In genomic region chr3:115146418-115147328, GRCh38 we compare ENCODE assay signal across 8 cellular contexts. TPM values are rescaled to one million over a fixed set of nuclear protein-coding genes. Genes with fewer than 3 reads are reported as not detected.
DNase-seq lines count a peak whose midpoint lies in the region; ATAC-seq and TF ChIP-seq lines count a peak whose summit lies in the region.

Gene ZBTB20, minus strand, starts transcription at chr3:115147288.

- peaks cover 0 to 28% (median 6%) of the 10 kb centered on the region in 3 donors for H3K36me3 Mint-ChIP-seq in CD8-positive, alpha-beta memory T cell

- peak within 1 kb of the TSS; percentile 69 for H3K4me3 ChIP-seq in CD8-positive, alpha-beta memory T cell (ENCODE audit: low read length)
- H3K4me3 ChIP-seq in neutrophil (ENCODE audit: low read depth in 1 of 2, low read length in 1 of 2), result peak within 1 kb of the TSS; percentile 85 to 88

- ATAC-seq in GM21360 (IDR thresholded peaks at IDR 0.05; ENCODE audit: unreplicated experiment), result peak; percentile 30

- H3K27ac ChIP-seq in CD8-positive, alpha-beta memory T cell (ENCODE audit: low read depth, low read length), result peak within 1 kb of the TSS; percentile 93
- H3K27ac ChIP-seq in neutrophil, result peak within 1 kb of the TSS; percentile 96

- H3K36me3 ChIP-seq in CD8-positive, alpha-beta memory T cell (ENCODE audit: insufficient read depth, low read length), result no peaks in the 10 kb centered on the region
- no peaks in the 10 kb centered on the region for H3K36me3 ChIP-seq in neutrophil

- POLR2A ChIA-PET in CD8-positive, alpha-beta memory T cell (lab: Charles Lee), result interaction anchor here (0.6 to 4.6 kb wide), 11 partner anchors 19 to 1632 kb away, joined by 3 to 97 read pairs (median 4); partner anchors contain the start of gene SPICE1

- DNase-seq in CD8-positive, alpha-beta memory T cell, result peak; percentile 56 to 85 (median 68)
- DNase-seq in HUDEP-2 (lab: John Stamatoyannopoulos, UW; ENCODE audit: unreplicated experiment in 76 of 76) (peak in 64 of 76 experiments; percentile 2 to 74 (median 47)), SHP77 treated with DMSO at 0.1 percent for 48 hours (lab: John Stamatoyannopoulos, UW) (peak; percentile 29), foreskin melanocyte (peak; percentile 60), superior temporal gyrus (ENCODE audit: extremely low spot score) (peak; percentile 34)
- peak; percentile 57 for DNase-seq in activated gamma-delta T cell treated with anti-CD3 and anti-CD28 coated beads, Interleukin-2, amount 50 U/mL, for 16 hours (ENCODE audit: low read depth)

- no peaks in the 10 kb centered on the region for H3K27me3 ChIP-seq in CD8-positive, alpha-beta memory T cell (ENCODE audit: insufficient read depth, low read length, poor library complexity, severe bottlenecking)
- no peaks in the 10 kb centered on the region for H3K27me3 ChIP-seq in neutrophil

- peaks cover 27 to 55% (median 32%) of the 10 kb centered on the region in 3 donors for H3K4me1 Mint-ChIP-seq in CD8-positive, alpha-beta memory T cell

- no peaks in the 10 kb centered on the region for H3K27me3 Mint-ChIP-seq in CD8-positive, alpha-beta memory T cell

- H3K4me3 Mint-ChIP-seq in CD8-positive, alpha-beta memory T cell, result peak within 1 kb of the TSS; percentile 91 to 98 (median 97)

- H3K27ac Mint-ChIP-seq in CD8-positive, alpha-beta memory T cell, result peak within 1 kb of the TSS; percentile 92 to 100 (median 99)

- no peak for TF ChIP-seq CTCF in neutrophil (IDR thresholded peaks at IDR 0.05)

- no peaks in the 10 kb centered on the region for H3K9me3 ChIP-seq in CD8-positive, alpha-beta memory T cell (ENCODE audit: low read length)
- no peaks in the 10 kb centered on the region for H3K9me3 ChIP-seq in neutrophil

- CTCF ChIA-PET in CD8-positive, alpha-beta memory T cell (lab: Charles Lee), result interaction anchor here (1.0 to 5.9 kb wide), 5 partner anchors 18 to 638 kb away, joined by 3 to 47 read pairs (median 12); no protein-coding TSS in a partner anchor

- H3K4me1 ChIP-seq in CD8-positive, alpha-beta memory T cell (ENCODE audit: insufficient read depth, low read length), result peaks cover 22% of the 10 kb centered on the region
- peaks cover 16 to 26% of the 10 kb centered on the region in 2 experiments for H3K4me1 ChIP-seq in neutrophil (ENCODE audit: control insufficient read depth in 1 of 2, insufficient read depth in 1 of 2, low read depth in 1 of 2, low read length in 1 of 2)

- H3K9me3 Mint-ChIP-seq in CD8-positive, alpha-beta memory T cell, result no peaks in the 10 kb centered on the region

RNA-seq across cellular contexts. Expression of gene ZBTB20, which starts in this region (rescaled TPM):
- total RNA-seq in CD8-positive, alpha-beta memory T cell, result 1 to 10 TPM; 6.3 to 6.5 TPM
- 25.6 TPM for polyA plus RNA-seq in CD8-positive, alpha-beta memory T cell

Comparison
In these comparisons a context has a peak if more than half of its experiments do, and no peak if none do; other contexts are left out.
1. Peak in every context shown above with its lines: DNase-seq, ATAC-seq, H3K4me3 ChIP-seq and H3K27ac ChIP-seq.